27 cellular contexts compared by ENCODE assay signal in the genomic region with DNA sequence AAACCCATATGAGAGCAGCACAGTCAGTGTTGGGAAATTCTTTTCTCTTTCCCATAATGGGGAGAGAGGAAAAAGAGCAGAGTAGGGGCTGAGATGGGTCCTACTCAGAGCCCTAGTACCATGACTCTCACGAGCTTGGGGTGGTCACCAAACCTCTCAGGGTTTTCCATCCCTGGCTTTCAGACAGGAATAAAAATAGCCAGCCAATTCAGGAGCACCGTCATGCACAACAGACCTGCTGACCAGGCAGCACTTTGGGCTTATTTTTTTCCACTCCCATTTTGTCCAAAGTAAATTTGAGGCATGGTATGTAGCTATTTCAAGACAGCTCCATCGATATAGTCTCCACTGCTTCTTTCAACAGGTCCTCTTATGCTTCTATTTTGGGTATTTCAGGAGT.
"Had no signal": no experiment of that assay in that cellular context is flagged by ENCODE, and none has a peak within 500 bp of the region (broad histone marks: within the 10 kb centered on the region; RNA-seq: fewer than 3 reads in every experiment).

No MANE protein-coding gene starts in this region.

- H3K9me3 ChIP-seq: adrenal gland, body of pancreas, esophagus muscularis mucosa, gastrocnemius medialis had no signal

- DNase-seq: activated CD4-positive, alpha-beta memory T cell treated with anti-CD3 and anti-CD28 coated beads, Interleukin-2, amount 10 ng/mL, durations not matched to agents 7 days and 5 days; activated CD4-positive, alpha-beta T cell treated with anti-CD3 and anti-CD28 coated beads for 4 hours; activated CD4-positive, alpha-beta T cell treated with anti-CD3 and anti-CD28 coated beads, Interleukin-2, amount 10 ng/mL, durations not matched to agents 7 days and 5 days; activated CD4-positive, alpha-beta T cell treated with anti-CD3 and anti-CD28 coated beads, Interleukin-2, amount 50 U/mL, for 4 hours; activated CD4-positive, CD25-positive, alpha-beta regulatory T cell; activated CD4-positive, CD25-positive, alpha-beta regulatory T cell treated with anti-CD3 and anti-CD28 coated beads, Interleukin-2, amount 50 U/mL, for 72 hours; activated CD8-positive, alpha-beta memory T cell treated with anti-CD3 and anti-CD28 coated beads, Interleukin-2, amount 50 U/mL, for 4 hours; activated effector memory CD4-positive, alpha-beta T cell treated with anti-CD3 and anti-CD28 coated beads, Interleukin-2, amount 50 U/mL, for 16 hours; activated naive CD4-positive, alpha-beta T cell treated with anti-CD3 and anti-CD28 coated beads for 36 hours; activated naive CD8-positive, alpha-beta T cell treated with anti-CD3 and anti-CD28 coated beads for 36 hours; activated naive CD8-positive, alpha-beta T cell treated with anti-CD3 and anti-CD28 coated beads, Interleukin-2, amount 50 U/mL, for 24 hours; activated T-cell treated with anti-CD3 and anti-CD28 coated beads, Interleukin-2, amount 50 U/mL, for 1 hour; activated T-cell treated with anti-CD3 and anti-CD28 coated beads, Interleukin-2, amount 50 U/mL, for 48 hours; adrenal gland; amygdala; aorta; body of pancreas; dorsolateral prefrontal cortex; effector memory CD4-positive, alpha-beta T cell; endodermal cell; erythroblast; foreskin keratinocyte; gastrocnemius medialis; glutamatergic neuron; T-helper 2 cell had no signal

- H3K4me3 ChIP-seq: adrenal gland, body of pancreas, coronary artery, dorsolateral prefrontal cortex, esophagus muscularis mucosa, gastrocnemius medialis had no signal

- H3K27me3 ChIP-seq: adrenal gland, body of pancreas, dorsolateral prefrontal cortex, esophagus muscularis mucosa, foreskin keratinocyte, gastrocnemius medialis had no signal

- H3K36me3 ChIP-seq: adrenal gland, esophagus muscularis mucosa, gastrocnemius medialis had no signal

- H3K4me1 ChIP-seq: adrenal gland, esophagus muscularis mucosa, foreskin keratinocyte, gastrocnemius medialis had no signal

- H3K27ac ChIP-seq: adrenal gland, body of pancreas, dorsolateral prefrontal cortex, esophagus muscularis mucosa, foreskin keratinocyte, gastrocnemius medialis had no signal

- ATAC-seq: activated naive CD8-positive, alpha-beta T cell treated with anti-CD3 and anti-CD28 coated beads, Interleukin-2, amount 50 U/mL, for 24 hours; body of pancreas; foreskin keratinocyte; gastrocnemius medialis had no signal
